Comparison of ENCODE assay signal across 8 cellular contexts in genomic region chr12:104136577-104136976, GRCh38. TPM values are rescaled to one million over a fixed set of nuclear protein-coding genes. Genes with fewer than 3 reads are reported as not detected.
DNase-seq lines count a peak whose midpoint lies in the region; ATAC-seq and TF ChIP-seq lines count a peak whose summit lies in the region.

No MANE protein-coding gene starts in this region.

- ATAC-seq in activated CD4-positive, alpha-beta T cell treated with anti-CD3 and anti-CD28 coated beads for 36 hours, result no peak
- no peak for ATAC-seq in activated T-helper 17 cell treated with anti-CD3 and anti-CD28 coated beads, Interleukin-2, amount 50 U/mL, for 72 hours (replicated peaks)
- ATAC-seq in GM18520 (IDR thresholded peaks at IDR 0.05; ENCODE audit: unreplicated experiment) (no peak), GM19328 (IDR thresholded peaks at IDR 0.05; ENCODE audit: unreplicated experiment) (no peak), HG03378 (IDR thresholded peaks at IDR 0.05; ENCODE audit: unreplicated experiment) (no peak)

- H3K27ac ChIP-seq in testis, result peak overlapping the region in 1 of 2 donors; percentile 92

- H3K4me3 Mint-ChIP-seq in activated CD4-positive, alpha-beta T cell treated with anti-CD3 and anti-CD28 coated beads for 36 hours, result peak overlapping the region; percentile 83
- peak overlapping the region; percentile 79 for H3K4me3 Mint-ChIP-seq in activated T-helper 17 cell treated with anti-CD3 and anti-CD28 coated beads, Interleukin-2, amount 50 U/mL, for 72 hours

- no peaks in the 10 kb centered on the region for H3K27me3 ChIP-seq in testis

- CTCF ChIA-PET in activated CD4-positive, alpha-beta T cell treated with anti-CD3 and anti-CD28 coated beads for 36 hours (lab: Charles Lee), result interaction anchor here (0.8 to 2.0 kb wide), 2 partner anchors 11 to 15 kb away, joined by 3 to 8 read pairs; no protein-coding TSS in a partner anchor

- no peak for TF ChIP-seq POLR2A in testis (IDR thresholded peaks at IDR 0.05)

- H3K27ac Mint-ChIP-seq in activated CD4-positive, alpha-beta T cell treated with anti-CD3 and anti-CD28 coated beads for 36 hours, result peak overlapping the region; percentile 90
- H3K27ac Mint-ChIP-seq in activated T-helper 17 cell treated with anti-CD3 and anti-CD28 coated beads, Interleukin-2, amount 50 U/mL, for 72 hours, result peak overlapping the region; percentile 65

- no peak for DNase-seq in activated CD4-positive, alpha-beta T cell treated with anti-CD3 and anti-CD28 coated beads for 36 hours
- no peak for DNase-seq in activated CD4-positive, alpha-beta T cell treated with anti-CD3 and anti-CD28 coated beads, Interleukin-2, amount 50 U/mL, for 1 hour
- DNase-seq in testis, result no peak

- peaks cover 8% of the 10 kb centered on the region for H3K36me3 Mint-ChIP-seq in activated CD4-positive, alpha-beta T cell treated with anti-CD3 and anti-CD28 coated beads for 36 hours (ENCODE audit: low read depth)
- peaks cover under 1% of the 10 kb centered on the region for H3K36me3 Mint-ChIP-seq in activated T-helper 17 cell treated with anti-CD3 and anti-CD28 coated beads, Interleukin-2, amount 50 U/mL, for 72 hours (ENCODE audit: low read depth)

- no peak for TF ChIP-seq CTCF in testis (IDR thresholded peaks at IDR 0.05)

- H3K4me3 ChIP-seq in iPS-18c (ENCODE audit: insufficient read depth, low read depth, low read length) (peak overlapping the region; percentile 84), testis (peak overlapping the region; percentile 78 to 82)

- peaks cover 27% of the 10 kb centered on the region for H3K4me1 Mint-ChIP-seq in activated CD4-positive, alpha-beta T cell treated with anti-CD3 and anti-CD28 coated beads for 36 hours
- peaks cover 7% of the 10 kb centered on the region for H3K4me1 Mint-ChIP-seq in activated T-helper 17 cell treated with anti-CD3 and anti-CD28 coated beads, Interleukin-2, amount 50 U/mL, for 72 hours

- H3K27me3 Mint-ChIP-seq in activated CD4-positive, alpha-beta T cell treated with anti-CD3 and anti-CD28 coated beads for 36 hours, result no peaks in the 10 kb centered on the region
- H3K27me3 Mint-ChIP-seq in activated T-helper 17 cell treated with anti-CD3 and anti-CD28 coated beads, Interleukin-2, amount 50 U/mL, for 72 hours, result no peaks in the 10 kb centered on the region

- H3K9me3 ChIP-seq in iPS-18c (ENCODE audit: control insufficient read depth, insufficient read depth, low read length) (no peaks in the 10 kb centered on the region), testis (no peaks in the 10 kb centered on the region)

- H3K4me1 ChIP-seq in testis, result peaks cover 16% of the 10 kb centered on the region

- no peaks in the 10 kb centered on the region for H3K36me3 ChIP-seq in testis (ENCODE audit: low read depth, missing control alignments)

- no peaks in the 10 kb centered on the region for H3K9me3 Mint-ChIP-seq in activated CD4-positive, alpha-beta T cell treated with anti-CD3 and anti-CD28 coated beads for 36 hours (ENCODE audit: low read depth)
- no peaks in the 10 kb centered on the region for H3K9me3 Mint-ChIP-seq in activated T-helper 17 cell treated with anti-CD3 and anti-CD28 coated beads, Interleukin-2, amount 50 U/mL, for 72 hours

- POLR2A ChIA-PET in activated CD4-positive, alpha-beta T cell treated with anti-CD3 and anti-CD28 coated beads for 36 hours (lab: Charles Lee), result interaction anchor here (0.6 kb wide), 1 partner anchor 162 kb away, joined by 3 read pairs; no protein-coding TSS in a partner anchor

- intact Hi-C loops in activated CD4-positive, alpha-beta T cell treated with anti-CD3 and anti-CD28 coated beads for 36 hours (cut with DNase I, micrococcal nuclease), result loop anchor here (5.0 kb wide), 7 partner anchors 81 to 1196 kb away; partner anchors contain the start of genes TXNRD1 (in 2 of the 2), APPL2 (in 1 of the 2), C12orf75 (in 1 of the 2) and EID3 (in 1 of the 2)
- intact Hi-C loops in testis (cut with DNase I; ENCODE audit: low total_unique reads), result no loop called here

RNA-seq across cellular contexts. Expression of gene NFYB, which starts 1.4 kb away (rescaled TPM):
- total RNA-seq in activated CD4-positive, alpha-beta T cell treated with anti-CD3 and anti-CD28 coated beads for 36 hours, result 10 to 100 TPM; 18.8 to 27.2 TPM
- 10 to 100 TPM in 1 of 2 donors, 1 to 10 TPM in 1; 8.9 to 15.1 TPM for total RNA-seq in activated T-helper 17 cell treated with anti-CD3 and anti-CD28 coated beads, Interleukin-2, amount 50 U/mL, for 72 hours
- 10 to 100 TPM; 33.8 to 36.1 TPM for total RNA-seq in testis
- polyA plus RNA-seq in testis (ENCODE audit: insufficient read depth, low read depth, low replicate concordance), result 53.1 TPM
